In genomic region chr19:45161715-45162463, GRCh38 we compare ENCODE assay signal across 9 cellular contexts. TPM values are rescaled to one million over a fixed set of nuclear protein-coding genes. Genes with fewer than 3 reads are reported as not detected.
DNase-seq lines count a peak whose midpoint lies in the region; ATAC-seq, FAIRE-seq and TF ChIP-seq lines count a peak whose summit lies in the region.
"Had no signal": no experiment of that assay in that cellular context is flagged by ENCODE, and none has a peak within 500 bp of the region (broad histone marks: within the 10 kb centered on the region; RNA-seq: fewer than 3 reads in every experiment).

No MANE protein-coding gene starts in this region.

- BruUV-seq in MCF 10A (replicated peaks; lab: Mats Ljungman, UMichigan) (no TSS peak), HepG2 (replicated peaks; lab: Mats Ljungman, UMichigan) (no TSS peak)

- peaks cover 12 to 46% of the 10 kb centered on the region in 2 experiments; a peak in 4 of 5 replicates for H3K27me3 ChIP-seq in HepG2 (ENCODE audit: control insufficient read depth in 1 of 2, insufficient read depth in 2 of 2, low read length in 2 of 2)

- peaks cover 91% of the 10 kb centered on the region for H3K4me1 ChIP-seq in HepG2 (ENCODE audit: insufficient read depth, low read length)

- H2AFZ ChIP-seq in HepG2 (ENCODE audit: low read length) = no peak overlapping the region

- H3K27ac ChIP-seq in HepG2 (ENCODE audit: extremely low read length, insufficient read depth, low read length) = no peak overlapping the region

- H3K27me3 Mint-ChIP-seq in MCF 10A (ENCODE audit: insufficient read depth, unreplicated experiment) = no peaks in the 10 kb centered on the region
- peaks cover 5% of the 10 kb centered on the region for H3K27me3 Mint-ChIP-seq in activated CD8-positive, alpha-beta memory T cell treated with anti-CD3 and anti-CD28 coated beads, Interleukin-2, amount 10 ng/mL, durations not matched to agents 7 days and 5 days

- no peaks in the 10 kb centered on the region for H3K36me3 ChIP-seq in HepG2 (replicated peaks in 1 of 2; ENCODE audit: control insufficient read depth in 1 of 2, insufficient read depth in 2 of 2, low read length in 2 of 2)

- H3K9ac ChIP-seq in HepG2 (ENCODE audit: insufficient read depth, low read depth, low read length) = no peak overlapping the region

- H3K9me3 Mint-ChIP-seq in MCF 10A (ENCODE audit: unreplicated experiment) = no peaks in the 10 kb centered on the region
- no peaks in the 10 kb centered on the region for H3K9me3 Mint-ChIP-seq in activated CD8-positive, alpha-beta memory T cell treated with anti-CD3 and anti-CD28 coated beads, Interleukin-2, amount 10 ng/mL, durations not matched to agents 7 days and 5 days (ENCODE audit: low read depth)
- H3K9me3 Mint-ChIP-seq: activated naive CD8-positive, alpha-beta T cell treated with anti-CD3 and anti-CD28 coated beads, Interleukin-2, amount 10 ng/mL, durations not matched to agents 7 days and 5 days had no signal

- no peaks in the 10 kb centered on the region for H4K20me1 ChIP-seq in HepG2 (ENCODE audit: insufficient read depth, low read length)

- no peaks in the 10 kb centered on the region for H3K9me3 ChIP-seq in HepG2 (ENCODE audit: low read length)

- TF ChIP-seq EP300 in HepG2 (IDR thresholded peaks at IDR 0.05; ENCODE audit: low read depth in 2 of 2, low read length in 2 of 2) (no peak), HepG2 (CRISPR knock-in tag; IDR thresholded peaks at IDR 0.05; ENCODE audit: borderline replicate concordance) (no peak)

- in situ Hi-C loops in HepG2 (cut with HindIII; ENCODE audit: extremely low pct_ligation_motif_present, low pct_unique_long_range_greater_than_20kb) = no loop called here

- ATAC-seq in HepG2 (peak; percentile 69), GM19452 (IDR thresholded peaks at IDR 0.05; ENCODE audit: unreplicated experiment) (no peak), HG02970 (IDR thresholded peaks at IDR 0.05; ENCODE audit: low FRiP score, unreplicated experiment) (no peak)
- no peak for ATAC-seq in activated CD8-positive, alpha-beta memory T cell treated with anti-CD3 and anti-CD28 coated beads, Interleukin-2, amount 10 ng/mL, durations not matched to agents 7 days and 5 days

- intact Hi-C loops in MCF 10A (cut with micrococcal nuclease) = loop anchor here (1.0 to 5.0 kb wide), 2 partner anchors 85 to 176 kb away; partner anchors contain the start of gene EXOC3L2
- intact Hi-C loops in HepG2 (cut with micrococcal nuclease; ENCODE audit: unreplicated experiment) = no loop called here

- DNase-seq in AG04449 (ENCODE audit: low read depth, low spot score) = no peak
- DNase-seq in HFF-Myc (ENCODE audit: extremely low read depth, low read depth) = no peak
- DNase-seq in MCF 10A (ENCODE audit: unreplicated experiment) = no peak
- DNase-seq in HepG2 (ENCODE audit: low spot score) = no peak
- DNase-seq in activated CD8-positive, alpha-beta memory T cell treated with anti-CD3 and anti-CD28 coated beads, Interleukin-2, amount 10 ng/mL, durations not matched to agents 7 days and 5 days = no peak
- DNase-seq in NCI-H1417 treated with DMSO at 0.1 percent for 48 hours (lab: John Stamatoyannopoulos, UW) = no peak
- DNase-seq: activated naive CD8-positive, alpha-beta T cell treated with anti-CD3 and anti-CD28 coated beads, Interleukin-2, amount 10 ng/mL, durations not matched to agents 7 days and 5 days had no signal

- peak overlapping the region; percentile 42; the same call in 1 of the 2 replicates for H3K4me2 ChIP-seq in HepG2 (ENCODE audit: low read depth, low read length)

- peak; percentile 77 for TF ChIP-seq CTCF in AG04449 (IDR thresholded peaks at IDR 0.05; ENCODE audit: insufficient read depth, low read length, missing control alignments)
- peak; percentile 73 for TF ChIP-seq CTCF in HFF-Myc (IDR thresholded peaks at IDR 0.05; ENCODE audit: low read depth, low read length, missing control alignments)
- TF ChIP-seq CTCF in MCF 10A (IDR thresholded peaks at IDR 0.05; ENCODE audit: unreplicated experiment) = peak; percentile 24
- TF ChIP-seq CTCF in HepG2 (CRISPR knock-in tag; IDR thresholded peaks at IDR 0.05) = peak; percentile 93

- no peaks in the 10 kb centered on the region for H3K79me2 ChIP-seq in HepG2 (ENCODE audit: insufficient read depth, low read length)

- FAIRE-seq in HepG2 (lab: Jason Lieb, UNC) = no peak

- CTCF ChIA-PET in AG04449 (lab: Yijun Ruan, JAX) (interaction anchor here (1.1 to 1.6 kb wide), 3 partner anchors 9 to 88 kb away, joined by 3 to 5 read pairs (median 3); no protein-coding TSS in a partner anchor), MCF 10A (lab: Yijun Ruan, JAX) (interaction anchor here (0.6 to 1.4 kb wide), 4 partner anchors 18 to 351 kb away, joined by 3 to 5 read pairs (median 4); no protein-coding TSS in a partner anchor), HepG2 (lab: Yijun Ruan, JAX; ENCODE audit: low intra/inter-chr PET ratio, low total read pairs) (interaction anchor here (1.8 kb wide), 1 partner anchor 26 kb away, joined by 8 read pairs; no protein-coding TSS in a partner anchor)
- CTCF ChIA-PET in activated CD8-positive, alpha-beta memory T cell treated with anti-CD3 and anti-CD28 coated beads, Interleukin-2, amount 10 ng/mL, durations not matched to agents 7 days and 5 days (lab: Charles Lee) = no interaction called here

- H3K36me3 Mint-ChIP-seq in MCF 10A (ENCODE audit: insufficient read depth, unreplicated experiment) = no peaks in the 10 kb centered on the region
- H3K36me3 Mint-ChIP-seq in activated CD8-positive, alpha-beta memory T cell treated with anti-CD3 and anti-CD28 coated beads, Interleukin-2, amount 10 ng/mL, durations not matched to agents 7 days and 5 days = no peaks in the 10 kb centered on the region

- no peak overlapping the region for H3K4me3 ChIP-seq in AG04449 (ENCODE audit: low read depth, low read length)
- H3K4me3 ChIP-seq in HFF-Myc (replicated peaks; ENCODE audit: low read depth, low read length) = no peak overlapping the region
- peak overlapping the region in 1 of 3 experiments; percentile 6; a peak in 1 of 6 replicates for H3K4me3 ChIP-seq in HepG2 (replicated peaks in 1 of 3; ENCODE audit: insufficient read depth in 1 of 3, low read depth in 2 of 3, low read length in 3 of 3)

- no peak overlapping the region for H3K27ac Mint-ChIP-seq in MCF 10A (ENCODE audit: low read depth, unreplicated experiment)
- H3K27ac Mint-ChIP-seq in activated CD8-positive, alpha-beta memory T cell treated with anti-CD3 and anti-CD28 coated beads, Interleukin-2, amount 10 ng/mL, durations not matched to agents 7 days and 5 days = no peak overlapping the region
- H3K27ac Mint-ChIP-seq: activated naive CD8-positive, alpha-beta T cell treated with anti-CD3 and anti-CD28 coated beads, Interleukin-2, amount 10 ng/mL, durations not matched to agents 7 days and 5 days had no signal

- peak; percentile 77; the same call in 1 of the 2 replicates for TF ChIP-seq RAD21 in HepG2 (CRISPR knock-in tag; IDR thresholded peaks at IDR 0.05)

- WGBS in HepG2 (ENCODE audit: low lambda C conversion rate) = 0% methylated on average over 4 of the region's 25 CpGs

- peaks cover 27% of the 10 kb centered on the region for H3K4me1 Mint-ChIP-seq in MCF 10A (ENCODE audit: insufficient read depth, unreplicated experiment)
- H3K4me1 Mint-ChIP-seq in activated CD8-positive, alpha-beta memory T cell treated with anti-CD3 and anti-CD28 coated beads, Interleukin-2, amount 10 ng/mL, durations not matched to agents 7 days and 5 days = peaks cover 17% of the 10 kb centered on the region

- TF ChIP-seq POLR2A in HepG2 (IDR thresholded peaks at IDR 0.05; ENCODE audit: insufficient read depth in 1 of 2, low read depth in 2 of 2, low read length in 2 of 2) = no peak

- POLR2A ChIA-PET in AG04449 (lab: Yijun Ruan, JAX) = no interaction called here
- POLR2A ChIA-PET in MCF 10A (lab: Yijun Ruan, JAX) = interaction anchor here (0.7 to 4.2 kb wide), 3 partner anchors 16 to 85 kb away, joined by 4 to 47 read pairs (median 11); partner anchors contain the start of genes BLOC1S3 and TRAPPC6A
- POLR2A ChIA-PET in HepG2 (lab: Yijun Ruan, JAX) = interaction anchor here (0.6 kb wide), 1 partner anchor 21 kb away, joined by 3 read pairs; no protein-coding TSS in a partner anchor

- H3K4me3 Mint-ChIP-seq in MCF 10A (ENCODE audit: unreplicated experiment) = no peak overlapping the region
- no peak overlapping the region for H3K4me3 Mint-ChIP-seq in activated CD8-positive, alpha-beta memory T cell treated with anti-CD3 and anti-CD28 coated beads, Interleukin-2, amount 10 ng/mL, durations not matched to agents 7 days and 5 days
- H3K4me3 Mint-ChIP-seq: activated naive CD8-positive, alpha-beta T cell treated with anti-CD3 and anti-CD28 coated beads, Interleukin-2, amount 10 ng/mL, durations not matched to agents 7 days and 5 days had no signal

RNA-seq across cellular contexts. Expression of gene NKPD1, which starts 1.1 kb away (rescaled TPM):
- total RNA-seq in MCF 10A (2022) = 0.09 and 0.22 TPM in 2 replicates
- not detected in 2 replicates for total RNA-seq in HepG2 (2016; rRNA removed; fragmentation: Illumina TruSeq; extraction: Trizol)
- not detected in 2 replicates for total RNA-seq in HepG2 (2016; cell fraction: cytosol; rRNA removed; fragmentation: Illumina TruSeq; extraction: Trizol; ENCODE audit: low read depth)
- not detected in 2 replicates for total RNA-seq in HepG2 (2016; cell fraction: insoluble cytoplasmic fraction; rRNA removed; fragmentation: Illumina TruSeq; extraction: Trizol)
- total RNA-seq in HepG2 (2016; cell fraction: membrane; rRNA removed; fragmentation: Illumina TruSeq; extraction: Trizol) = not detected in 2 replicates
- total RNA-seq in HepG2 (2016; cell fraction: nucleus; rRNA removed; fragmentation: Illumina TruSeq; extraction: Trizol) = not detected in 2 replicates
- 0.03 and 0.10 TPM in 2 replicates for polyA plus RNA-seq in HepG2 (2011; rRNA removed)
- polyA plus RNA-seq in HepG2 (2011; cell fraction: cytosol; rRNA removed) = 0.03 and 0.04 TPM in 2 replicates
- polyA plus RNA-seq in HepG2 (2011; cell fraction: nucleus; rRNA removed) = 0.42 and 0.51 TPM in 2 replicates
- 0.04 TPM in 1 of 2 replicates, not detected in the other for polyA plus RNA-seq in HepG2 (2012)
- not detected in 2 replicates for polyA plus RNA-seq in HepG2 (2016; cell fraction: cytosol; fragmentation: Illumina TruSeq; extraction: Trizol; ENCODE audit: low read depth)
- polyA plus RNA-seq in HepG2 (2016; cell fraction: insoluble cytoplasmic fraction; fragmentation: Illumina TruSeq; extraction: Trizol; ENCODE audit: low read depth) = not detected in 2 replicates
- polyA plus RNA-seq in HepG2 (2016; cell fraction: membrane; fragmentation: Illumina TruSeq; extraction: Trizol; ENCODE audit: low read depth) = not detected in 2 replicates
- 0.14 TPM in 1 of 2 replicates, not detected in the other for polyA plus RNA-seq in HepG2 (2016; cell fraction: nucleus; fragmentation: Illumina TruSeq; extraction: Trizol; ENCODE audit: insufficient read depth, low read depth)
- 0.12 and 0.14 TPM in 2 replicates for polyA minus RNA-seq in HepG2 (2011; rRNA and poly(A)+ RNA removed; ENCODE audit: low replicate concordance)
- polyA minus RNA-seq in HepG2 (2011; cell fraction: cytosol; rRNA and poly(A)+ RNA removed) = not detected in 2 replicates
- polyA minus RNA-seq in HepG2 (2011; cell fraction: nucleus; rRNA and poly(A)+ RNA removed) = 0.13 TPM in 1 of 2 replicates, not detected in the other
- total RNA-seq in activated CD8-positive, alpha-beta memory T cell treated with anti-CD3 and anti-CD28 coated beads, Interleukin-2, amount 10 ng/mL, durations not matched to agents 7 days and 5 days = under 1 TPM; 0.14 to 0.18 TPM

RNA-seq across cellular contexts. Expression of gene TRAPPC6A, which starts 16.1 kb away (rescaled TPM):
- 14.4 and 16.1 TPM in 2 replicates for total RNA-seq in MCF 10A (2022)
- 6.2 and 6.5 TPM in 2 replicates for total RNA-seq in HepG2 (2016; rRNA removed; fragmentation: Illumina TruSeq; extraction: Trizol)
- 5.2 and 6.6 TPM in 2 replicates for total RNA-seq in HepG2 (2016; cell fraction: cytosol; rRNA removed; fragmentation: Illumina TruSeq; extraction: Trizol; ENCODE audit: low read depth)
- total RNA-seq in HepG2 (2016; cell fraction: insoluble cytoplasmic fraction; rRNA removed; fragmentation: Illumina TruSeq; extraction: Trizol) = 5.7 and 6.5 TPM in 2 replicates
- total RNA-seq in HepG2 (2016; cell fraction: membrane; rRNA removed; fragmentation: Illumina TruSeq; extraction: Trizol) = 5.0 and 5.6 TPM in 2 replicates
- total RNA-seq in HepG2 (2016; cell fraction: nucleus; rRNA removed; fragmentation: Illumina TruSeq; extraction: Trizol) = 1.9 and 4.0 TPM in 2 replicates
- 21.0 and 27.2 TPM in 2 replicates for polyA plus RNA-seq in HepG2 (2011; rRNA removed)
- polyA plus RNA-seq in HepG2 (2011; cell fraction: cytosol; rRNA removed) = 38.4 and 42.6 TPM in 2 replicates
- 20.2 and 22.1 TPM in 2 replicates for polyA plus RNA-seq in HepG2 (2011; cell fraction: nucleus; rRNA removed)
- polyA plus RNA-seq in HepG2 (2012) = 20.1 and 25.3 TPM in 2 replicates
- polyA plus RNA-seq in HepG2 (2016; cell fraction: cytosol; fragmentation: Illumina TruSeq; extraction: Trizol; ENCODE audit: low read depth) = 7.8 and 8.7 TPM in 2 replicates
- polyA plus RNA-seq in HepG2 (2016; cell fraction: insoluble cytoplasmic fraction; fragmentation: Illumina TruSeq; extraction: Trizol; ENCODE audit: low read depth) = 6.9 and 7.6 TPM in 2 replicates
- 5.5 and 5.7 TPM in 2 replicates for polyA plus RNA-seq in HepG2 (2016; cell fraction: membrane; fragmentation: Illumina TruSeq; extraction: Trizol; ENCODE audit: low read depth)
- polyA plus RNA-seq in HepG2 (2016; cell fraction: nucleus; fragmentation: Illumina TruSeq; extraction: Trizol; ENCODE audit: insufficient read depth, low read depth) = 4.9 and 6.4 TPM in 2 replicates
- 2.0 and 9.1 TPM in 2 replicates for polyA minus RNA-seq in HepG2 (2011; rRNA and poly(A)+ RNA removed; ENCODE audit: low replicate concordance)
- 4.9 and 5.5 TPM in 2 replicates for polyA minus RNA-seq in HepG2 (2011; cell fraction: cytosol; rRNA and poly(A)+ RNA removed)
- 3.6 and 5.5 TPM in 2 replicates for polyA minus RNA-seq in HepG2 (2011; cell fraction: nucleus; rRNA and poly(A)+ RNA removed)
- total RNA-seq in activated CD8-positive, alpha-beta memory T cell treated with anti-CD3 and anti-CD28 coated beads, Interleukin-2, amount 10 ng/mL, durations not matched to agents 7 days and 5 days = 10 to 100 TPM; 50.3 to 50.6 TPM

RNA-seq across cellular contexts. Expression of gene BLOC1S3, which starts 16.7 kb away (rescaled TPM):
- total RNA-seq in MCF 10A (2022) (14.0 and 18.1 TPM in 2 replicates), HepG2 (2016; rRNA removed; fragmentation: Illumina TruSeq; extraction: Trizol) (3.2 and 4.3 TPM in 2 replicates)
- total RNA-seq in HepG2 (2016; cell fraction: cytosol; rRNA removed; fragmentation: Illumina TruSeq; extraction: Trizol; ENCODE audit: low read depth) = 1.4 TPM in 2 replicates
- 3.1 and 4.0 TPM in 2 replicates for total RNA-seq in HepG2 (2016; cell fraction: insoluble cytoplasmic fraction; rRNA removed; fragmentation: Illumina TruSeq; extraction: Trizol)
- 2.1 and 2.5 TPM in 2 replicates for total RNA-seq in HepG2 (2016; cell fraction: membrane; rRNA removed; fragmentation: Illumina TruSeq; extraction: Trizol)
- total RNA-seq in HepG2 (2016; cell fraction: nucleus; rRNA removed; fragmentation: Illumina TruSeq; extraction: Trizol) = 3.4 and 3.8 TPM in 2 replicates
- 4.8 TPM in 2 replicates for polyA plus RNA-seq in HepG2 (2011; rRNA removed)
- 3.4 TPM in 2 replicates for polyA plus RNA-seq in HepG2 (2011; cell fraction: cytosol; rRNA removed)
- 3.0 and 3.8 TPM in 2 replicates for polyA plus RNA-seq in HepG2 (2011; cell fraction: nucleus; rRNA removed)
- 3.5 and 3.6 TPM in 2 replicates for polyA plus RNA-seq in HepG2 (2012)
- 2.6 and 2.9 TPM in 2 replicates for polyA plus RNA-seq in HepG2 (2016; cell fraction: cytosol; fragmentation: Illumina TruSeq; extraction: Trizol; ENCODE audit: low read depth)
- polyA plus RNA-seq in HepG2 (2016; cell fraction: insoluble cytoplasmic fraction; fragmentation: Illumina TruSeq; extraction: Trizol; ENCODE audit: low read depth) = 6.8 and 7.3 TPM in 2 replicates
- polyA plus RNA-seq in HepG2 (2016; cell fraction: membrane; fragmentation: Illumina TruSeq; extraction: Trizol; ENCODE audit: low read depth) = 4.1 and 5.0 TPM in 2 replicates
- 6.8 and 9.9 TPM in 2 replicates for polyA plus RNA-seq in HepG2 (2016; cell fraction: nucleus; fragmentation: Illumina TruSeq; extraction: Trizol; ENCODE audit: insufficient read depth, low read depth)
- 9.1 and 11.7 TPM in 2 replicates for polyA minus RNA-seq in HepG2 (2011; rRNA and poly(A)+ RNA removed; ENCODE audit: low replicate concordance)
- polyA minus RNA-seq in HepG2 (2011; cell fraction: cytosol; rRNA and poly(A)+ RNA removed) = 4.1 and 6.6 TPM in 2 replicates
- polyA minus RNA-seq in HepG2 (2011; cell fraction: nucleus; rRNA and poly(A)+ RNA removed) = 2.5 and 2.6 TPM in 2 replicates
- 10 to 100 TPM; 15.7 to 17.6 TPM for total RNA-seq in activated CD8-positive, alpha-beta memory T cell treated with anti-CD3 and anti-CD28 coated beads, Interleukin-2, amount 10 ng/mL, durations not matched to agents 7 days and 5 days

Comparison
In these comparisons a context has a peak if more than half of its experiments do, and no peak if none do; other contexts are left out.
1. CTCF ChIP-seq: peak in every context shown above with its lines; median percentile 93 in HepG2; 77 in AG04449; 73 in HFF-Myc; 24 in MCF 10A.